Comparison of ENCODE assay signal across 8 cellular contexts in genomic region chr7:149772821-149773425, GRCh38. TPM values are rescaled to one million over a fixed set of nuclear protein-coding genes. Genes with fewer than 3 reads are reported as not detected.
DNase-seq lines count a peak whose midpoint lies in the region; ATAC-seq, FAIRE-seq and TF ChIP-seq lines count a peak whose summit lies in the region.

No MANE protein-coding gene starts in this region.

- H3K36me3 Mint-ChIP-seq in IgD-negative memory B cell: no peaks in the 10 kb centered on the region
- H3K36me3 Mint-ChIP-seq in activated T-helper 1 cell treated with anti-CD3 and anti-CD28 coated beads, Interleukin-12 subunit alpha, Interleukin-12 subunit beta, Interleukin-2, Interleukin-4 antibody, amounts not matched to agents 30 ng/mL and 10 ng/mL and 1 ng/mL, durations not matched to agents 14 hours and 24 hours and 36 hours (ENCODE audit: low read depth): no peaks in the 10 kb centered on the region

- TF ChIP-seq CTCF in A549 (IDR thresholded peaks at IDR 0.05) (no peak), left ventricle myocardium inferior (IDR thresholded peaks at IDR 0.05; ENCODE audit: borderline replicate concordance) (no peak)

- no peak for TF ChIP-seq EP300 in A549 (IDR thresholded peaks at IDR 0.05)

- H3K4me2 ChIP-seq in A549 (peak overlapping the region; percentile 97), skeletal muscle satellite cell (ENCODE audit: low read length) (peak overlapping the region; percentile 76)

- no peaks in the 10 kb centered on the region for H3K27me3 ChIP-seq in left ventricle myocardium inferior (ENCODE audit: low read depth)
- H3K27me3 ChIP-seq in skeletal muscle satellite cell (ENCODE audit: control insufficient read depth, insufficient read depth, low read length): peaks cover 56% of the 10 kb centered on the region

- WGBS in A549 (ENCODE audit: missing lambda C conversion rate): 0% methylated on average over 4 of the region's 63 CpGs

- DNase-seq in A549 (ENCODE audit: low read depth in 1 of 2, low spot score in 1 of 2) (no peak), left ventricle myocardium inferior (no peak), GDM1 (lab: John Stamatoyannopoulos, UW) (no peak), NAMALWA (ENCODE audit: low spot score) (no peak)
- DNase-seq in activated T-helper 1 cell treated with anti-CD3 and anti-CD28 coated beads, Interleukin-12 subunit alpha, Interleukin-12 subunit beta, Interleukin-2, Interleukin-4 antibody, amounts not matched to agents 30 ng/mL and 10 ng/mL and 1 ng/mL, durations not matched to agents 14 hours and 24 hours and 36 hours (ENCODE audit: low spot score): no peak

- TF ChIP-seq RAD21 in A549 (conservative IDR thresholded peaks at IDR 0.05 in 1 of 2, IDR thresholded peaks at IDR 0.05 in 1 of 2): no peak

- intact Hi-C loops in activated T-helper 1 cell treated with anti-CD3 and anti-CD28 coated beads, Interleukin-12 subunit alpha, Interleukin-12 subunit beta, Interleukin-2, Interleukin-4 antibody, amounts not matched to agents 30 ng/mL and 10 ng/mL and 1 ng/mL, durations not matched to agents 14 hours and 24 hours and 36 hours (cut with micrococcal nuclease): loop anchor here (5.0 kb wide), 1 partner anchor 1569 kb away; the partner anchor contains the start of gene NUB1
- intact Hi-C loops in left ventricle myocardium inferior (cut with micrococcal nuclease): no loop called here

- H3K9me3 ChIP-seq in A549 (no peaks in the 10 kb centered on the region), left ventricle myocardium inferior (replicated peaks) (no peaks in the 10 kb centered on the region), skeletal muscle satellite cell (replicated peaks; ENCODE audit: low read length) (no peaks in the 10 kb centered on the region)

- peaks cover 16% of the 10 kb centered on the region for H3K4me1 ChIP-seq in A549
- peaks cover 51% of the 10 kb centered on the region for H3K4me1 ChIP-seq in left ventricle myocardium inferior
- peaks cover 5% of the 10 kb centered on the region for H3K4me1 ChIP-seq in skeletal muscle satellite cell (ENCODE audit: control insufficient read depth, insufficient read depth, low read length)

- FAIRE-seq in A549 (lab: Jason Lieb, UNC): no peak

- H3K27ac ChIP-seq in A549: peak overlapping the region; percentile 85 to 99
- H3K27ac ChIP-seq in left ventricle myocardium inferior (replicated peaks): peak overlapping the region; percentile 84

- no peak overlapping the region for H3K27ac Mint-ChIP-seq in IgD-negative memory B cell
- H3K27ac Mint-ChIP-seq in activated T-helper 1 cell treated with anti-CD3 and anti-CD28 coated beads, Interleukin-12 subunit alpha, Interleukin-12 subunit beta, Interleukin-2, Interleukin-4 antibody, amounts not matched to agents 30 ng/mL and 10 ng/mL and 1 ng/mL, durations not matched to agents 14 hours and 24 hours and 36 hours: no peak overlapping the region

- peaks cover 0 to 2% (median 0%) of the 10 kb centered on the region in 3 donors for H3K4me1 Mint-ChIP-seq in IgD-negative memory B cell
- H3K4me1 Mint-ChIP-seq in activated T-helper 1 cell treated with anti-CD3 and anti-CD28 coated beads, Interleukin-12 subunit alpha, Interleukin-12 subunit beta, Interleukin-2, Interleukin-4 antibody, amounts not matched to agents 30 ng/mL and 10 ng/mL and 1 ng/mL, durations not matched to agents 14 hours and 24 hours and 36 hours (ENCODE audit: low read depth): no peaks in the 10 kb centered on the region

- ATAC-seq in A549 (no peak), HG03460 (IDR thresholded peaks at IDR 0.05; ENCODE audit: unreplicated experiment) (no peak)

- peaks cover 0 to under 1% (median 0%) of the 10 kb centered on the region in 3 donors for H3K9me3 Mint-ChIP-seq in IgD-negative memory B cell
- H3K9me3 Mint-ChIP-seq in activated T-helper 1 cell treated with anti-CD3 and anti-CD28 coated beads, Interleukin-12 subunit alpha, Interleukin-12 subunit beta, Interleukin-2, Interleukin-4 antibody, amounts not matched to agents 30 ng/mL and 10 ng/mL and 1 ng/mL, durations not matched to agents 14 hours and 24 hours and 36 hours: no peaks in the 10 kb centered on the region

- CTCF ChIA-PET in A549 (lab: Yijun Ruan, JAX): interaction anchor here (1.3 to 2.0 kb wide), 2 partner anchors 10 to 34 kb away, joined by 3 to 4 read pairs; no protein-coding TSS in a partner anchor

- no peak for TF ChIP-seq POLR2A in A549 (IDR thresholded peaks at IDR 0.05; ENCODE audit: low read length)

- peaks cover 1% of the 10 kb centered on the region for H3K27me3 Mint-ChIP-seq in IgD-negative memory B cell
- H3K27me3 Mint-ChIP-seq in activated T-helper 1 cell treated with anti-CD3 and anti-CD28 coated beads, Interleukin-12 subunit alpha, Interleukin-12 subunit beta, Interleukin-2, Interleukin-4 antibody, amounts not matched to agents 30 ng/mL and 10 ng/mL and 1 ng/mL, durations not matched to agents 14 hours and 24 hours and 36 hours (ENCODE audit: insufficient read depth): peaks cover 25% of the 10 kb centered on the region

- POLR2A ChIA-PET in A549 (lab: Yijun Ruan, JAX): no interaction called here

- H3K4me3 Mint-ChIP-seq in IgD-negative memory B cell: peak overlapping the region in 3 of 4 donors; percentile 68 to 74 (median 74)
- H3K4me3 Mint-ChIP-seq in activated T-helper 1 cell treated with anti-CD3 and anti-CD28 coated beads, Interleukin-12 subunit alpha, Interleukin-12 subunit beta, Interleukin-2, Interleukin-4 antibody, amounts not matched to agents 30 ng/mL and 10 ng/mL and 1 ng/mL, durations not matched to agents 14 hours and 24 hours and 36 hours: peak overlapping the region; percentile 66

- H3K4me3 ChIP-seq in A549 (peak overlapping the region; percentile 90), left ventricle myocardium inferior (peak overlapping the region; percentile 81), skeletal muscle satellite cell (ENCODE audit: low read length) (peak overlapping the region; percentile 54)

- H3K9ac ChIP-seq in skeletal muscle satellite cell (ENCODE audit: low read depth, low read length): no peak overlapping the region

- H3K36me3 ChIP-seq in left ventricle myocardium inferior (no peaks in the 10 kb centered on the region), skeletal muscle satellite cell (ENCODE audit: insufficient read depth, low read length) (no peaks in the 10 kb centered on the region)

TF ChIP-seq in A549, 52 proteins besides CTCF, POLR2A, EP300 and RAD21:
- TF ChIP-seq, protein P1, sequence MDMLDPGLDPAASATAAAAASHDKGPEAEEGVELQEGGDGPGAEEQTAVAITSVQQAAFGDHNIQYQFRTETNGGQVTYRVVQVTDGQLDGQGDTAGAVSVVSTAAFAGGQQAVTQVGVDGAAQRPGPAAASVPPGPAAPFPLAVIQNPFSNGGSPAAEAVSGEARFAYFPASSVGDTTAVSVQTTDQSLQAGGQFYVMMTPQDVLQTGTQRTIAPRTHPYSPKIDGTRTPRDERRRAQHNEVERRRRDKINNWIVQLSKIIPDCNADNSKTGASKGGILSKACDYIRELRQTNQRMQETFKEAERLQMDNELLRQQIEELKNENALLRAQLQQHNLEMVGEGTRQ (IDR thresholded peaks at IDR 0.05): no peak
- TF ChIP-seq RNF2 (IDR thresholded peaks at IDR 0.05; ENCODE audit: borderline replicate concordance, low read depth) (no peak), ZSCAN20 (CRISPR knock-in tag; IDR thresholded peaks at IDR 0.05) (no peak), NPAS2 (CRISPR knock-in tag; IDR thresholded peaks at IDR 0.05; ENCODE audit: borderline replicate concordance) (no peak), SREBF2 (IDR thresholded peaks at IDR 0.05) (no peak)

RNA-seq across cellular contexts. Expression of gene ZNF467, which starts 0.5 kb away (rescaled TPM):
- polyA plus RNA-seq in A549 (2011; rRNA removed): 2.4 and 3.3 TPM in 2 replicates
- 3.7 and 5.4 TPM in 2 replicates for polyA plus RNA-seq in A549 (2012; cell fraction: cytosol; rRNA removed)
- polyA plus RNA-seq in A549 (2012; cell fraction: nucleus; rRNA removed): 9.2 and 14.9 TPM in 2 replicates
- 2.0 to 4.1 TPM (median 3.1 TPM) in 3 replicates for polyA plus RNA-seq in A549 (2017; fragmentation: RNase III; extraction: RNeasy Plus Mini Kit Qiagen cat#74134 plus additional on column Dnase treatment)
- 1.9 and 3.1 TPM in 2 replicates for polyA minus RNA-seq in A549 (2011; rRNA and poly(A)+ RNA removed)
- not detected for polyA plus RNA-seq in IgD-negative memory B cell
- total RNA-seq in activated T-helper 1 cell treated with anti-CD3 and anti-CD28 coated beads, Interleukin-12 subunit alpha, Interleukin-12 subunit beta, Interleukin-2, Interleukin-4 antibody, amounts not matched to agents 30 ng/mL and 10 ng/mL and 1 ng/mL, durations not matched to agents 14 hours and 24 hours and 36 hours: 0.10 TPM in 2 replicates
- total RNA-seq in left ventricle myocardium inferior: 5.2 TPM
- total RNA-seq in skeletal muscle satellite cell (2012; rRNA removed): under 0.01 TPM in 1 of 2 replicates, not detected in the other
